In the genomic region with DNA sequence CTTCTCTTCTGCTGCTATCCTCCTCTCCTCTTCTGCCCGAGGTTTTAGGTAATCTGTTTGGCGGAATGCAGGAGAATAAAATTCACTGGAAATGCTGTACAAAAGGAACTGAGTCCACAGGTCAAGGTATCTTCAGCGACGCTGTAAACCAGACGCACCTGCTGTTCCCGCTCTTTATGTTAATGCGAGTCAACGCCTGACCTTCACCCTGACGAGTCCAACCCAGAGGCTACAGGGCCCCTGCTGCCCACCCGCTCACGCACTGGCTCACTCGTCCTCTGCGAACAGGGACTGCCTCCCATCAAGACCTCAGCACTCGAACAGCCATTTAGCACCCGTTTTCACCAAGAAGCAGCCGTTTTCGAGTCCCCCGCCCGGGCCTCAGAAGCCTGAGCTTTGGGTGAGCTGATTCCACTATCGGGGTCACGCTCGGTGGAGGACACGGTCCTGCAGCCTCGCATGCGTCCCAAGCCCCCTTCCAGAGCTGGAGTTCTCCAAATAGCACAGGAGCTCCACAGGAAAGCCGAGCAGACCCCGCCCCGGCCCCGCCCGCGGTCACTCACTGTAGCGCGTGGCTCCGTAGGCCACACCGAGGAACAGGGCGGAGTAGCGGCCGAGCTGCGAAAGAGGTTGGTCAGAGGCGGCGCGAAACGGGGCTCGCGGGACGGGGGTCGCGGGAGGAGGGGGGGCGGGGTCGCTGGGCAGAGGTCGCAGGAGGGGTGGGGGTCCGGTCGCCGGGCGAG, we compare ENCODE assay signal across 8 cellular contexts. TPM values are rescaled to one million over a fixed set of nuclear protein-coding genes. Genes with fewer than 3 reads are reported as not detected.
DNase-seq lines count a peak whose midpoint lies in the region; ATAC-seq, FAIRE-seq and TF ChIP-seq lines count a peak whose summit lies in the region.

No MANE protein-coding gene starts in this region.

- H3K9me3 Mint-ChIP-seq in T-helper 2 cell treated with Interferon-gamma antibody and Interleukin-4, amounts not matched to agents 5 μg/mL and 100 μg/mL, for 36 hours: no peaks in the 10 kb centered on the region

- intact Hi-C loops in pancreas (cut with DNase I): no loop called here

- H3K36me3 Mint-ChIP-seq in T-helper 2 cell treated with Interferon-gamma antibody and Interleukin-4, amounts not matched to agents 5 μg/mL and 100 μg/mL, for 36 hours (ENCODE audit: low read depth): peaks cover 23% of the 10 kb centered on the region

- peak overlapping the region; percentile 80 for H3K27ac Mint-ChIP-seq in T-helper 2 cell treated with Interferon-gamma antibody and Interleukin-4, amounts not matched to agents 5 μg/mL and 100 μg/mL, for 36 hours

- H3K27me3 ChIP-seq in pancreas: no peaks in the 10 kb centered on the region

- H3K4me3 ChIP-seq in fibroblast of the aortic adventitia (ENCODE audit: low read depth, low read length) (peak overlapping the region; percentile 84), pancreas (peak overlapping the region; percentile 79 to 94 (median 89))

- 5% methylated on average over 47 to 55 of the region's 55 CpGs for WGBS in pancreas, 2 donors

- H3K4me3 Mint-ChIP-seq in T-helper 2 cell treated with Interferon-gamma antibody and Interleukin-4, amounts not matched to agents 5 μg/mL and 100 μg/mL, for 36 hours: peak overlapping the region; percentile 89

- H3K9me3 ChIP-seq in pancreas: no peaks in the 10 kb centered on the region

- H3K4me1 ChIP-seq in pancreas: peaks cover 0 to 15% (median 12%) of the 10 kb centered on the region in 3 donors

- TF ChIP-seq CTCF in fibroblast of the aortic adventitia (IDR thresholded peaks at IDR 0.05; ENCODE audit: insufficient read depth, low read length) (no peak), pancreas (IDR thresholded peaks at IDR 0.05) (no peak)

- peaks cover 10% of the 10 kb centered on the region for H3K4me1 Mint-ChIP-seq in T-helper 2 cell treated with Interferon-gamma antibody and Interleukin-4, amounts not matched to agents 5 μg/mL and 100 μg/mL, for 36 hours (ENCODE audit: low read depth)

- H3K27me3 Mint-ChIP-seq in T-helper 2 cell treated with Interferon-gamma antibody and Interleukin-4, amounts not matched to agents 5 μg/mL and 100 μg/mL, for 36 hours (ENCODE audit: low read depth): no peaks in the 10 kb centered on the region

- peak; percentile 25 to 29 (median 28) for ATAC-seq in pancreas
- no peak for ATAC-seq in GM19035 (IDR thresholded peaks at IDR 0.05; ENCODE audit: unreplicated experiment)
- ATAC-seq in GM19023 (IDR thresholded peaks at IDR 0.05; ENCODE audit: unreplicated experiment): no peak
- no peak for ATAC-seq in HG03175 (IDR thresholded peaks at IDR 0.05; ENCODE audit: unreplicated experiment)

- H3K36me3 ChIP-seq in pancreas: peaks cover 0 to 8% (median 0%) of the 10 kb centered on the region in 3 donors

- peak overlapping the region in 2 of 4 donors; percentile 33 to 92 for H3K27ac ChIP-seq in pancreas

- no peak for FAIRE-seq in pancreas (lab: Jason Lieb, UNC)

- no peak for DNase-seq in T-helper 2 cell treated with Interferon-gamma antibody and Interleukin-4, amounts not matched to agents 5 μg/mL and 100 μg/mL, for 36 hours (ENCODE audit: low spot score)
- DNase-seq in T-helper 2 cell: no peak
- DNase-seq in UCSD-AML1 (lab: John Stamatoyannopoulos, UW; ENCODE audit: unreplicated experiment): peak; percentile 29
- DNase-seq in fibroblast of the aortic adventitia (ENCODE audit: low read depth): no peak
- DNase-seq in pancreas: peak in 2 of 6 donors; percentile 52 to 88

RNA-seq across cellular contexts. Expression of a gene that starts 0.6 kb away (rescaled TPM):
- total RNA-seq in fibroblast of the aortic adventitia (ENCODE audit: low replicate concordance): 74.3 and 195 TPM in 2 replicates
- total RNA-seq in pancreas: 100 to 1,000 TPM in 5 of 6 donors, 10 to 100 TPM in 1; 88.4 to 131 (median 111) TPM
- 100 to 1,000 TPM; 310 to 318 TPM for polyA plus RNA-seq in pancreas

RNA-seq across cellular contexts. Expression of a gene that starts 0.8 kb away (rescaled TPM):
- total RNA-seq in fibroblast of the aortic adventitia (ENCODE audit: low replicate concordance) (11.0 and 20.4 TPM in 2 replicates), pancreas (1 to 10 TPM; 4.0 to 9.0 (median 5.2) TPM)
- polyA plus RNA-seq in pancreas: 10 to 100 TPM; 19.4 to 29.3 TPM

RNA-seq across cellular contexts. Expression of a gene that starts 15.4 kb away (rescaled TPM):
- total RNA-seq in fibroblast of the aortic adventitia (ENCODE audit: low replicate concordance): 5.6 and 11.6 TPM in 2 replicates
- 1 to 10 TPM; 3.3 to 9.0 (median 5.5) TPM for total RNA-seq in pancreas
- polyA plus RNA-seq in pancreas: 10 to 100 TPM; 14.3 to 20.8 TPM

RNA-seq across cellular contexts. Expression of a gene that starts 32.1 kb away (rescaled TPM):
- total RNA-seq in fibroblast of the aortic adventitia (ENCODE audit: low replicate concordance): 15.0 and 24.2 TPM in 2 replicates
- total RNA-seq in pancreas: 10 to 100 TPM; 12.3 to 34.3 (median 14.3) TPM
- polyA plus RNA-seq in pancreas: 10 to 100 TPM; 43.3 to 66.8 TPM

RNA-seq across cellular contexts. Expression of a gene that starts 48.1 kb away (rescaled TPM):
- not detected in 2 replicates for total RNA-seq in fibroblast of the aortic adventitia (ENCODE audit: low replicate concordance)
- 1 to 10 TPM; 1.5 to 6.6 (median 3.0) TPM for total RNA-seq in pancreas
- polyA plus RNA-seq in pancreas: 1 to 10 TPM in 1 of 2 donors, under 1 TPM in 1; 0.99 to 3.0 TPM

Comparison
In these comparisons a context has a peak if more than half of its experiments do, and no peak if none do; other contexts are left out.
1. ATAC-seq: peak in pancreas (4 of 4); none in GM19035 (single experiment), GM19023 (single experiment) and HG03175 (single experiment).